Comparison of ENCODE assay signal across 1 cellular context in the genomic region with DNA sequence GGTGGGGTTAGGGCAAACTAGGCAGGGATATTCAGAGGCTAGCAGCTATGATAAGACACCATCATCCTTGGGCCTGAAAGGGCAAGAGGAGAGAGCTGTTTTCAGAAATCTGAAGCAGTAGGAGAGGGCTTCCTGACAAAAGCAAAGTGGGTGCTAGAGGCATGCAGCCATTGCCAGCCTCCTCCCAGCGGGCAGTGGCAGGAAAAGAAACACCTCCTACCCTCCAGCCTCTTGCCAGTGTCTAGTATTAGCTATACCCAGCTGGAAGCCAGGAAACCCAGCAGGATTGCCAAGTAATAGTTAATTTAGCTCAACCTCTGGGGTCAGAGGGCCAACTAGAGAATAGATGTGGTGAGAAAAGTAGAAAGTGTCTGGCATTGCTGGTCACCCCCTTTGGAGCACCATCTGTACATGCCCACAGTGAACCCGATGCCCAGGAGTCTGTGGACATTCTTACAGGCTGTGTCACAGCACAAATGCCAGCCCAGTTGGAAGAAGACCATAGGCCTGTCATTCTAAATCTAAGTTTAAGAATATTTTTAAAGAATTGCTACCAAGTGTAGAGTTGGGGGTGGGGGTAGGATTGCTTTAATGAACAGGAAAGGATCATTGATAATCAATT.
TF ChIP-seq lines count a peak whose summit lies in the region.

No MANE protein-coding gene starts in this region.

TF ChIP-seq in GM23338, 12 proteins besides CTCF, POLR2A, EP300 and RAD21 (continued from another document):
- no peak for TF ChIP-seq JUNB (IDR thresholded peaks at IDR 0.05; ENCODE audit: unreplicated experiment)
- TF ChIP-seq, protein P1, sequence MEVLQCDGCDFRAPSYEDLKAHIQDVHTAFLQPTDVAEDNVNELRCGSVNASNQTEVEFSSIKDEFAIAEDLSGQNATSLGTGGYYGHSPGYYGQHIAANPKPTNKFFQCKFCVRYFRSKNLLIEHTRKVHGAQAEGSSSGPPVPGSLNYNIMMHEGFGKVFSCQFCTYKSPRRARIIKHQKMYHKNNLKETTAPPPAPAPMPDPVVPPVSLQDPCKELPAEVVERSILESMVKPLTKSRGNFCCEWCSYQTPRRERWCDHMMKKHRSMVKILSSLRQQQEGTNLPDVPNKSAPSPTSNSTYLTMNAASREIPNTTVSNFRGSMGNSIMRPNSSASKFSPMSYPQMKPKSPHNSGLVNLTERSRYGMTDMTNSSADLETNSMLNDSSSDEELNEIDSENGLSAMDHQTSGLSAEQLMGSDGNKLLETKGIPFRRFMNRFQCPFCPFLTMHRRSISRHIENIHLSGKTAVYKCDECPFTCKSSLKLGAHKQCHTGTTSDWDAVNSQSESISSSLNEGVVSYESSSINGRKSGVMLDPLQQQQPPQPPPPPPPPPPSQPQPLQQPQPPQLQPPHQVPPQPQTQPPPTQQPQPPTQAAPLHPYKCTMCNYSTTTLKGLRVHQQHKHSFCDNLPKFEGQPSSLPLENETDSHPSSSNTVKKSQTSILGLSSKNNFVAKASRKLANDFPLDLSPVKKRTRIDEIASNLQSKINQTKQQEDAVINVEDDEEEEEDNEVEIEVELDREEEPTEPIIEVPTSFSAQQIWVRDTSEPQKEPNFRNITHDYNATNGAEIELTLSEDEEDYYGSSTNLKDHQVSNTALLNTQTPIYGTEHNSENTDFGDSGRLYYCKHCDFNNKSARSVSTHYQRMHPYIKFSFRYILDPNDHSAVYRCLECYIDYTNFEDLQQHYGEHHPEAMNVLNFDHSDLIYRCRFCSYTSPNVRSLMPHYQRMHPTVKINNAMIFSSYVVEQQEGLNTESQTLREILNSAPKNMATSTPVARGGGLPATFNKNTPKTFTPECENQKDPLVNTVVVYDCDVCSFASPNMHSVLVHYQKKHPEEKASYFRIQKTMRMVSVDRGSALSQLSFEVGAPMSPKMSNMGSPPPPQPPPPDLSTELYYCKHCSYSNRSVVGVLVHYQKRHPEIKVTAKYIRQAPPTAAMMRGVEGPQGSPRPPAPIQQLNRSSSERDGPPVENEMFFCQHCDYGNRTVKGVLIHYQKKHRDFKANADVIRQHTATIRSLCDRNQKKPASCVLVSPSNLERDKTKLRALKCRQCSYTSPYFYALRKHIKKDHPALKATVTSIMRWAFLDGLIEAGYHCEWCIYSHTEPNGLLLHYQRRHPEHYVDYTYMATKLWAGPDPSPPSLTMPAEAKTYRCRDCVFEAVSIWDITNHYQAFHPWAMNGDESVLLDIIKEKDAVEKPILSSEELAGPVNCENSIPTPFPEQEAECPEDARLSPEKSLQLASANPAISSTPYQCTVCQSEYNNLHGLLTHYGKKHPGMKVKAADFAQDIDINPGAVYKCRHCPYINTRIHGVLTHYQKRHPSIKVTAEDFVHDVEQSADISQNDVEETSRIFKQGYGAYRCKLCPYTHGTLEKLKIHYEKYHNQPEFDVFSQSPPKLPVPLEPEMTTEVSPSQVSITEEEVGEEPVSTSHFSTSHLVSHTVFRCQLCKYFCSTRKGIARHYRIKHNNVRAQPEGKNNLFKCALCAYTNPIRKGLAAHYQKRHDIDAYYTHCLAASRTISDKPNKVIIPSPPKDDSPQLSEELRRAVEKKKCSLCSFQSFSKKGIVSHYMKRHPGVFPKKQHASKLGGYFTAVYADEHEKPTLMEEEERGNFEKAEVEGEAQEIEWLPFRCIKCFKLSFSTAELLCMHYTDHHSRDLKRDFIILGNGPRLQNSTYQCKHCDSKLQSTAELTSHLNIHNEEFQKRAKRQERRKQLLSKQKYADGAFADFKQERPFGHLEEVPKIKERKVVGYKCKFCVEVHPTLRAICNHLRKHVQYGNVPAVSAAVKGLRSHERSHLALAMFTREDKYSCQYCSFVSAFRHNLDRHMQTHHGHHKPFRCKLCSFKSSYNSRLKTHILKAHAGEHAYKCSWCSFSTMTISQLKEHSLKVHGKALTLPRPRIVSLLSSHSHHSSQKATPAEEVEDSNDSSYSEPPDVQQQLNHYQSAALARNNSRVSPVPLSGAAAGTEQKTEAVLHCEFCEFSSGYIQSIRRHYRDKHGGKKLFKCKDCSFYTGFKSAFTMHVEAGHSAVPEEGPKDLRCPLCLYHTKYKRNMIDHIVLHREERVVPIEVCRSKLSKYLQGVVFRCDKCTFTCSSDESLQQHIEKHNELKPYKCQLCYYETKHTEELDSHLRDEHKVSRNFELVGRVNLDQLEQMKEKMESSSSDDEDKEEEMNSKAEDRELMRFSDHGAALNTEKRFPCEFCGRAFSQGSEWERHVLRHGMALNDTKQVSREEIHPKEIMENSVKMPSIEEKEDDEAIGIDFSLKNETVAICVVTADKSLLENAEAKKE (CRISPR knock-in tag; IDR thresholded peaks at IDR 0.05) = no peak
- no peak for TF ChIP-seq EZH2phosphoT487 (IDR thresholded peaks at IDR 0.05; ENCODE audit: unreplicated experiment)
- no peak for TF ChIP-seq EZH2 (IDR thresholded peaks at IDR 0.05; ENCODE audit: low read depth, unreplicated experiment)
- TF ChIP-seq, protein P2, sequence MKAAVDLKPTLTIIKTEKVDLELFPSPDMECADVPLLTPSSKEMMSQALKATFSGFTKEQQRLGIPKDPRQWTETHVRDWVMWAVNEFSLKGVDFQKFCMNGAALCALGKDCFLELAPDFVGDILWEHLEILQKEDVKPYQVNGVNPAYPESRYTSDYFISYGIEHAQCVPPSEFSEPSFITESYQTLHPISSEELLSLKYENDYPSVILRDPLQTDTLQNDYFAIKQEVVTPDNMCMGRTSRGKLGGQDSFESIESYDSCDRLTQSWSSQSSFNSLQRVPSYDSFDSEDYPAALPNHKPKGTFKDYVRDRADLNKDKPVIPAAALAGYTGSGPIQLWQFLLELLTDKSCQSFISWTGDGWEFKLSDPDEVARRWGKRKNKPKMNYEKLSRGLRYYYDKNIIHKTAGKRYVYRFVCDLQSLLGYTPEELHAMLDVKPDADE (IDR thresholded peaks at IDR 0.05) = no peak
- no peak for TF ChIP-seq ZNF331 (CRISPR knock-in tag; IDR thresholded peaks at IDR 0.05; ENCODE audit: low read depth)
- TF ChIP-seq ZNF114 (CRISPR knock-in tag; IDR thresholded peaks at IDR 0.05) = no peak
